ENCODE assay signal across 8 cellular contexts in genomic region chr14:64196668-64197411, GRCh38.
DNase-seq lines count a peak whose midpoint lies in the region; ATAC-seq and TF ChIP-seq lines count a peak whose summit lies in the region.

No MANE protein-coding gene starts in this region.

- peak overlapping the region; percentile 56; the same call in 1 of the 2 replicates for H4K5ac ChIP-seq in IMR-90 (ENCODE audit: low read depth, low read length)

- H3K4me3 ChIP-seq in IMR-90 (ENCODE audit: insufficient read depth, low read depth, low read length), result peak overlapping the region; percentile 61

- peak overlapping the region; percentile 82 for H3K4me2 ChIP-seq in IMR-90 (ENCODE audit: low read depth, low read length)

- peaks cover 33% of the 10 kb centered on the region for H3K4me1 Mint-ChIP-seq in activated CD4-positive, alpha-beta T cell treated with anti-CD3 and anti-CD28 coated beads for 36 hours
- H3K4me1 Mint-ChIP-seq in activated T-helper 2 cell treated with anti-CD3 and anti-CD28 coated beads, Interferon-gamma antibody, Interleukin-2, Interleukin-4, amounts not matched to agents 10 μg/mL and 5 μg/mL and 100 μg/mL, durations not matched to agents 14 hours and 24 hours and 36 hours (ENCODE audit: low read depth), result peaks cover 19% of the 10 kb centered on the region

- H2BK5ac ChIP-seq in IMR-90 (ENCODE audit: low read depth, low read length, poor library complexity, severe bottlenecking), result peak overlapping the region; percentile 16

- H2BK20ac ChIP-seq in IMR-90 (ENCODE audit: low read depth, low read length), result peak overlapping the region; percentile 16

- no peak for TF ChIP-seq POLR2A in IMR-90 (IDR thresholded peaks at IDR 0.05; ENCODE audit: low read depth, low read length)

- peak overlapping the region; percentile 44; the same call in 1 of the 2 replicates for H3K27ac ChIP-seq in IMR-90 (ENCODE audit: insufficient read depth, low read length)

- H3K27me3 ChIP-seq in IMR-90 (ENCODE audit: control insufficient read depth, insufficient read depth, low read length), result no peaks in the 10 kb centered on the region

- H4K20me1 ChIP-seq in IMR-90 (ENCODE audit: insufficient read depth, low read length), result no peaks in the 10 kb centered on the region

- no peaks in the 10 kb centered on the region for H3K9me3 Mint-ChIP-seq in activated CD4-positive, alpha-beta T cell treated with anti-CD3 and anti-CD28 coated beads for 36 hours (ENCODE audit: low read depth)
- H3K9me3 Mint-ChIP-seq in activated T-helper 2 cell treated with anti-CD3 and anti-CD28 coated beads, Interferon-gamma antibody, Interleukin-2, Interleukin-4, amounts not matched to agents 10 μg/mL and 5 μg/mL and 100 μg/mL, durations not matched to agents 14 hours and 24 hours and 36 hours, result no peaks in the 10 kb centered on the region

- H3K9me1 ChIP-seq in IMR-90 (ENCODE audit: insufficient read depth, low read length), result peaks cover 7% of the 10 kb centered on the region

- H3K27me3 Mint-ChIP-seq in activated CD4-positive, alpha-beta T cell treated with anti-CD3 and anti-CD28 coated beads for 36 hours, result no peaks in the 10 kb centered on the region
- no peaks in the 10 kb centered on the region for H3K27me3 Mint-ChIP-seq in activated T-helper 2 cell treated with anti-CD3 and anti-CD28 coated beads, Interferon-gamma antibody, Interleukin-2, Interleukin-4, amounts not matched to agents 10 μg/mL and 5 μg/mL and 100 μg/mL, durations not matched to agents 14 hours and 24 hours and 36 hours (ENCODE audit: low read depth)

- H3K79me1 ChIP-seq in IMR-90 (ENCODE audit: low read depth in 1 of 2, low read length in 2 of 2), result peaks cover 0 to 6% of the 10 kb centered on the region in 2 experiments; a peak in 1 of 4 replicates

- peak; percentile 46 for DNase-seq in activated CD4-positive, alpha-beta T cell treated with anti-CD3 and anti-CD28 coated beads for 36 hours
- DNase-seq in activated CD4-positive, alpha-beta T cell treated with anti-CD3 and anti-CD28 coated beads for 4 hours, result no peak
- DNase-seq in IMR-90 (peak; percentile 64), left ventricle myocardium superior (peak; percentile 75), pons (ENCODE audit: low spot score) (peak; percentile 74), NOMO-1 (lab: John Stamatoyannopoulos, UW; ENCODE audit: unreplicated experiment in 2 of 2) (no peak)
- DNase-seq in activated T-helper 2 cell treated with anti-CD3 and anti-CD28 coated beads, Interferon-gamma antibody, Interleukin-2, Interleukin-4, amounts not matched to agents 10 μg/mL and 5 μg/mL and 100 μg/mL, durations not matched to agents 14 hours and 24 hours and 36 hours (ENCODE audit: low spot score), result no peak

- TF ChIP-seq RAD21 in IMR-90 (IDR thresholded peaks at IDR 0.05; ENCODE audit: low read length), result no peak; the same call in 1 of the 2 replicates

- peak overlapping the region; percentile 60 for H3K23ac ChIP-seq in IMR-90 (ENCODE audit: low read depth, low read length)

- ATAC-seq in activated CD4-positive, alpha-beta T cell treated with anti-CD3 and anti-CD28 coated beads for 36 hours, result peak; percentile 71
- ATAC-seq in IMR-90 (ENCODE audit: low read depth) (peak; percentile 86), left ventricle myocardium superior (peak; percentile 81), GM21447 (IDR thresholded peaks at IDR 0.05; ENCODE audit: unreplicated experiment) (no peak)

- intact Hi-C loops in activated CD4-positive, alpha-beta T cell treated with anti-CD3 and anti-CD28 coated beads for 36 hours (cut with DNase I, micrococcal nuclease), result no loop called here
- intact Hi-C loops in IMR-90 (cut with micrococcal nuclease) (loop anchor here (10.0 kb wide), 1 partner anchor 98 kb away; the partner anchor contains the start of gene ESR2), left ventricle myocardium superior (cut with micrococcal nuclease) (no loop called here)
- intact Hi-C loops in activated T-helper 2 cell treated with anti-CD3 and anti-CD28 coated beads, Interferon-gamma antibody, Interleukin-2, Interleukin-4, amounts not matched to agents 10 μg/mL and 5 μg/mL and 100 μg/mL, durations not matched to agents 14 hours and 24 hours and 36 hours (cut with micrococcal nuclease), result no loop called here

- peak overlapping the region; percentile 47 for H3K9ac ChIP-seq in IMR-90 (ENCODE audit: low read depth, low read length)

- H2AK5ac ChIP-seq in IMR-90 (ENCODE audit: low read depth, low read length), result no peak overlapping the region

- in situ Hi-C loops in IMR-90 (cut with MboI; ENCODE audit: low sequenced_read_pairs), result no loop called here

- dilution Hi-C loops in IMR-90 (cut with HindIII; ENCODE audit: low sequenced_read_pairs, unreplicated experiment), result no loop called here

- peaks cover 1% of the 10 kb centered on the region for H3K36me3 Mint-ChIP-seq in activated CD4-positive, alpha-beta T cell treated with anti-CD3 and anti-CD28 coated beads for 36 hours (ENCODE audit: low read depth)
- H3K36me3 Mint-ChIP-seq in activated T-helper 2 cell treated with anti-CD3 and anti-CD28 coated beads, Interferon-gamma antibody, Interleukin-2, Interleukin-4, amounts not matched to agents 10 μg/mL and 5 μg/mL and 100 μg/mL, durations not matched to agents 14 hours and 24 hours and 36 hours (ENCODE audit: low read depth), result peaks cover 9% of the 10 kb centered on the region

- peak overlapping the region; percentile 77 for H2AK9ac ChIP-seq in IMR-90 (replicated peaks; ENCODE audit: low read depth, low read length, poor library complexity)

- H2BK120ac ChIP-seq in IMR-90 (ENCODE audit: low read depth, low read length), result peak overlapping the region; percentile 81

- BruUV-seq in IMR-90 (replicated peaks; lab: Mats Ljungman, UMichigan), result no TSS peak

- H3K27ac Mint-ChIP-seq in activated CD4-positive, alpha-beta T cell treated with anti-CD3 and anti-CD28 coated beads for 36 hours, result peak overlapping the region; percentile 51
- H3K27ac Mint-ChIP-seq in activated T-helper 2 cell treated with anti-CD3 and anti-CD28 coated beads, Interferon-gamma antibody, Interleukin-2, Interleukin-4, amounts not matched to agents 10 μg/mL and 5 μg/mL and 100 μg/mL, durations not matched to agents 14 hours and 24 hours and 36 hours, result no peak overlapping the region

- peak overlapping the region; percentile 93 for H2AFZ ChIP-seq in IMR-90 (replicated peaks; ENCODE audit: low read length, poor library complexity)

- H3K9me3 ChIP-seq in IMR-90 (ENCODE audit: control insufficient read depth, insufficient read depth, low read length), result no peaks in the 10 kb centered on the region

- peak overlapping the region; percentile 10; the same call in 1 of the 3 replicates for H2BK15ac ChIP-seq in IMR-90 (ENCODE audit: low read depth, low read length)

- peak overlapping the region in 1 of 2 experiments; percentile 68; a peak in 2 of 4 replicates for H4K8ac ChIP-seq in IMR-90 (ENCODE audit: low read depth in 2 of 2, low read length in 2 of 2)

- no peak for TF ChIP-seq CTCF in IMR-90 (conservative IDR thresholded peaks at IDR 0.05; ENCODE audit: low read depth, low read length)

- peak overlapping the region; percentile 39 for H3K14ac ChIP-seq in IMR-90 (replicated peaks; ENCODE audit: low read depth, low read length)

- H3K18ac ChIP-seq in IMR-90 (ENCODE audit: low read depth, low read length), result peak overlapping the region; percentile 68

- H3K4me3 Mint-ChIP-seq in activated CD4-positive, alpha-beta T cell treated with anti-CD3 and anti-CD28 coated beads for 36 hours, result peak overlapping the region; percentile 39
- H3K4me3 Mint-ChIP-seq in activated T-helper 2 cell treated with anti-CD3 and anti-CD28 coated beads, Interferon-gamma antibody, Interleukin-2, Interleukin-4, amounts not matched to agents 10 μg/mL and 5 μg/mL and 100 μg/mL, durations not matched to agents 14 hours and 24 hours and 36 hours (ENCODE audit: low read depth), result peak overlapping the region; percentile 66

- H3K4me1 ChIP-seq in IMR-90 (ENCODE audit: control insufficient read depth, insufficient read depth, low read length), result peaks cover 10% of the 10 kb centered on the region

- peak overlapping the region; percentile 74 for H4K91ac ChIP-seq in IMR-90 (ENCODE audit: insufficient read depth, low read depth, low read length)

- POLR2A ChIA-PET in activated CD4-positive, alpha-beta T cell treated with anti-CD3 and anti-CD28 coated beads for 36 hours (lab: Charles Lee), result no interaction called here
- POLR2A ChIA-PET in IMR-90 (lab: Charles Lee; ENCODE audit: unreplicated experiment), result interaction anchor here (0.6 kb wide), 1 partner anchor 16 kb away, joined by 4 read pairs; no protein-coding TSS in a partner anchor

- H3K36me3 ChIP-seq in IMR-90 (ENCODE audit: control insufficient read depth, insufficient read depth, low read length), result no peaks in the 10 kb centered on the region

- WGBS in IMR-90 (ENCODE audit: extremely low coverage in 2 of 2, insufficient read length in 1 of 2), 2 experiments, result 3% methylated on average over 5 of the region's 22 CpGs; no CpG with 5 or more reads in 1 of the 2 experiments

- CTCF ChIA-PET in activated CD4-positive, alpha-beta T cell treated with anti-CD3 and anti-CD28 coated beads for 36 hours (lab: Charles Lee), result interaction anchor here (0.6 to 2.0 kb wide), 3 partner anchors 8 to 107 kb away, joined by 3 to 6 read pairs (median 4); no protein-coding TSS in a partner anchor
- CTCF ChIA-PET in IMR-90 (lab: Yijun Ruan, JAX), result interaction anchor here (1.2 to 1.5 kb wide), 2 partner anchors 13 to 16 kb away, joined by 3 read pairs; no protein-coding TSS in a partner anchor

- H3K56ac ChIP-seq in IMR-90 (ENCODE audit: extremely low read depth, insufficient read depth, low read length), result no peak overlapping the region; the same call in 1 of the 2 replicates

- peak overlapping the region; percentile 51 for H3K4ac ChIP-seq in IMR-90 (ENCODE audit: low read depth, low read length)

TF ChIP-seq in IMR-90, 13 proteins besides CTCF, POLR2A, EP300 and RAD21 (continues in another document):
- TF ChIP-seq CHD1 (IDR thresholded peaks at IDR 0.05; ENCODE audit: low read depth, low read length) (no peak), FOS (IDR thresholded peaks at IDR 0.05; ENCODE audit: low read depth, low read length) (no peak), MAFK (IDR thresholded peaks at IDR 0.05; ENCODE audit: low read depth, low read length) (no peak), MXI1 (IDR thresholded peaks at IDR 0.05; ENCODE audit: borderline replicate concordance, low read depth, low read length) (0 out of 2 replicates have a peak, but pooled peaks have one; percentile 45), RFX5 (IDR thresholded peaks at IDR 0.05; ENCODE audit: low read depth, low read length) (no peak), CEBPB (IDR thresholded peaks at IDR 0.05; ENCODE audit: low read depth, low read length) (0 out of 2 replicates have a peak, but pooled peaks have one; percentile 13), MAZ (IDR thresholded peaks at IDR 0.05; ENCODE audit: borderline replicate concordance, low read depth, low read length) (no peak), USF2 (IDR thresholded peaks at IDR 0.05; ENCODE audit: low read depth, low read length) (no peak)

Comparison
In these comparisons a context has a peak if more than half of its experiments do, and no peak if none do; other contexts are left out.
1. DNase-seq: peak in activated CD4-positive, alpha-beta T cell treated with anti-CD3 and anti-CD28 coated beads for 36 hours (single experiment), IMR-90 (single experiment), left ventricle myocardium superior (single experiment) and pons (single experiment); none in activated CD4-positive, alpha-beta T cell treated with anti-CD3 and anti-CD28 coated beads for 4 hours (0 of 2), activated T-helper 2 cell treated with anti-CD3 and anti-CD28 coated beads, Interferon-gamma antibody, Interleukin-2, Interleukin-4, amounts not matched to agents 10 μg/mL and 5 μg/mL and 100 μg/mL, durations not matched to agents 14 hours and 24 hours and 36 hours (single experiment) and NOMO-1 (0 of 2).